Comparison of ENCODE assay signal across 16 cellular contexts in the genomic region with DNA sequence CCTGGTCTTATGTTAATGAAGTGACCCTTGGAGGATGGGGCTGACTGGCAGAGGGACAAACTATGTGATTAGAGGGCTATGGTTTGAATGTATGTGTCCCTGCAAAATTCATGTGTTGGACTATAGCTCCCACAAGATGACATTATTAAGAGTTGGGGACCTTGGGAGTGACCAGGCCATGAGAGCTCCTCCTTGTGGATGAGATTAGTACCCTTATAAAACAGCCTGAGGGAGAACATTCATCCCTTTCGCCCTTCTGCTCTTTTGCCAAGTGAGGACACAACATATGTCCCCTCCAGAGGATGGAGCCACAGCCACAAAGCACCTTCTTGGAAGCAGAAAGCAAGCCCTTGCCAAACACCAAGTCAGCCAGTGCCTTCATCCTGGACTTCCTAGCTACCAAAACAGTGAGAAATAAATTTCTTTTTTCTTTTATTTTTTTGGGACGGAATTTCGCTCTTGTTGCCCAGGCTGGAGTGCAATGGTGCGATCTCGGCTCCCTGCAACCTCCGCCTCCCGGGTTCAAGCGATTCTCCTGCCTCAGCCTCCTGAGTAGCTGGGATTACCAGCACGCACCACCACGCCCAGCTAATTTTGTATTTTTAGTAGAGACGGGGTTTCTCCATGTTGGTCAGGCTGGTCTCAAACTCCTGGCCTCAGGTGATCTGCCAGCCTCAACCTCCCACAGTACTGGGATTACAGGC. TPM values are rescaled to one million over a fixed set of nuclear protein-coding genes. Genes with fewer than 3 reads are reported as not detected.
A peak's percentile ranks its signal among the peaks of the same experiment; 100 is the strongest.
DNase-seq lines count a peak whose midpoint lies in the region; FAIRE-seq and TF ChIP-seq lines count a peak whose summit lies in the region.
"Not testable (repeated sequence)": the region's sequence is repeated elsewhere in the genome, so short reads cannot be mapped to it uniquely, and the experiment has no call there.
"Had no signal": no experiment of that assay in that cellular context is flagged by ENCODE, and none has a peak within 500 bp of the region (broad histone marks: within the 10 kb centered on the region; RNA-seq: fewer than 3 reads in every experiment).

No MANE protein-coding gene starts in this region.

- H3K9ac ChIP-seq in SK-N-SH; keratinocyte (ENCODE audit: control insufficient read depth, extremely low read depth, insufficient read depth, low read length): not testable (repeated sequence)

- H3K36me3 Mint-ChIP-seq in osteocyte (ENCODE audit: unreplicated experiment): not testable (repeated sequence)

- H3K4me2 ChIP-seq in SK-N-SH; keratinocyte (ENCODE audit: control insufficient read depth, extremely low read depth, insufficient read depth, low read depth, low read length): not testable (repeated sequence)

- not testable (repeated sequence) for H3K4me1 Mint-ChIP-seq in osteocyte (ENCODE audit: unreplicated experiment)

- not testable (repeated sequence) for H3K9me3 ChIP-seq in SK-N-SH; keratinocyte (ENCODE audit: control insufficient read depth, low read depth, low read length)

- not testable (repeated sequence) for H3K27ac ChIP-seq in SK-N-SH (ENCODE audit: low read depth in 2 of 2, low read length in 1 of 2); keratinocyte (ENCODE audit: control insufficient read depth, insufficient read depth, low read length)

- dilution Hi-C loops in keratinocyte (cut with MboI; ENCODE audit: extremely low pct_ligation_motif_present, low sequenced_read_pairs): not testable (repeated sequence)

- H3K4me3 ChIP-seq in AG10803 (ENCODE audit: low read length); NB4 (ENCODE audit: low read depth, low read length); SK-N-SH (ENCODE audit: low read depth in 2 of 2, low read length in 1 of 2); astrocyte of the spinal cord (ENCODE audit: low read depth, low read length); fibroblast of mammary gland (ENCODE audit: control insufficient read depth, low read depth, low read length); keratinocyte (ENCODE audit: control insufficient read depth in 2 of 3, extremely low read depth in 1 of 3, insufficient read depth in 2 of 3, low read depth in 1 of 3, low read length in 3 of 3): not testable (repeated sequence)

- POLR2A ChIA-PET in SK-N-SH (lab: Yijun Ruan, JAX): not testable (repeated sequence)

- H3F3A ChIP-seq in SK-N-SH (replicated peaks; ENCODE audit: insufficient read depth): not testable (repeated sequence)

- TF ChIP-seq CTCF in AG10803 (conservative IDR thresholded peaks at IDR 0.05; ENCODE audit: low read length) (peak; percentile 29; the same call in 1 of the 2 replicates), GM13977 (IDR thresholded peaks at IDR 0.05; ENCODE audit: extremely low read depth, insufficient read depth, missing control alignments) (peak; percentile 12), SK-N-SH (IDR thresholded peaks at IDR 0.05) (peak; percentile 37), astrocyte of the spinal cord (IDR thresholded peaks at IDR 0.05; ENCODE audit: low read depth, low read length) (peak; percentile 31), fibroblast of mammary gland (conservative IDR thresholded peaks at IDR 0.05; ENCODE audit: control insufficient read depth, insufficient read depth, low read depth, low read length) (peak; percentile 31), keratinocyte (optimal IDR thresholded peaks at IDR 0.05 in 1 of 3, IDR thresholded peaks at IDR 0.05 in 1 of 3, conservative IDR thresholded peaks at IDR 0.05 in 1 of 3; ENCODE audit: extremely low read depth in 1 of 3, insufficient read depth in 2 of 3, low read length in 3 of 3) (peak in 2 of 3 experiments; percentile 7 to 8), osteocyte (IDR thresholded peaks at IDR 0.05) (peak; percentile 19)
- TF ChIP-seq CTCF in NB4 (IDR thresholded peaks at IDR 0.05; ENCODE audit: low read depth, low read length): not testable (repeated sequence)

- H3K27me3 Mint-ChIP-seq in osteocyte (ENCODE audit: unreplicated experiment): peaks cover 50% of the 10 kb centered on the region

- H2AFZ ChIP-seq in SK-N-SH (ENCODE audit: low read depth); keratinocyte (ENCODE audit: control insufficient read depth, low read length): not testable (repeated sequence)

- CTCF ChIA-PET in SK-N-SH (lab: Yijun Ruan, JAX): interaction anchor here (0.5 to 2.1 kb wide), 6 partner anchors 11 to 130 kb away, joined by 3 to 6 read pairs (median 3); partner anchors contain the start of gene AP1G2

- not testable (repeated sequence) for H3K9me1 ChIP-seq in keratinocyte (ENCODE audit: control insufficient read depth, extremely low read depth, insufficient read depth, low read length)

- DNase-seq in AG10803 (ENCODE audit: low read depth); GM13977 (ENCODE audit: low spot score); SK-N-SH; astrocyte of the spinal cord (ENCODE audit: low read depth, low spot score); keratinocyte (ENCODE audit: low read depth, low spot score); osteocyte (ENCODE audit: extremely low spot score, unreplicated experiment): not testable (repeated sequence)
- peak; percentile 18 for DNase-seq in NB4 (ENCODE audit: low read depth)
- DNase-seq in fibroblast of mammary gland (ENCODE audit: low read depth): peak; percentile 9

- not testable (repeated sequence) for H4K20me1 ChIP-seq in SK-N-SH (ENCODE audit: insufficient read depth); keratinocyte (ENCODE audit: control insufficient read depth, extremely low read depth, insufficient read depth, low read length)

- not testable (repeated sequence) for H3K4me1 ChIP-seq in SK-N-SH (ENCODE audit: control insufficient read depth in 1 of 2, insufficient read depth in 2 of 2, low read depth in 1 of 2, low read length in 1 of 2)
- peaks cover 11% of the 10 kb centered on the region for H3K4me1 ChIP-seq in keratinocyte (ENCODE audit: control insufficient read depth, extremely low read depth, insufficient read depth, low read length)

- not testable (repeated sequence) for FAIRE-seq in keratinocyte (lab: Jason Lieb, UNC)

- TF ChIP-seq EP300 in SK-N-SH (IDR thresholded peaks at IDR 0.05; ENCODE audit: borderline replicate concordance in 1 of 2, low read depth in 1 of 2, low read length in 1 of 2): not testable (repeated sequence)

- H3K9me3 Mint-ChIP-seq in osteocyte (ENCODE audit: unreplicated experiment): not testable (repeated sequence)

- TF ChIP-seq POLR2A in NB4 (IDR thresholded peaks at IDR 0.05; ENCODE audit: extremely low read depth, insufficient read length): not testable (repeated sequence)

- not testable (repeated sequence) for H3K4me3 Mint-ChIP-seq in osteocyte (ENCODE audit: unreplicated experiment)

- 0 out of 2 replicates have a peak, but pooled peaks have one; percentile 9 for TF ChIP-seq RAD21 in SK-N-SH (IDR thresholded peaks at IDR 0.05; ENCODE audit: low read length)

- 60% methylated on average over 11 of the region's 11 CpGs for WGBS in SK-N-SH (ENCODE audit: low lambda C conversion rate)

- not testable (repeated sequence) for H3K27ac Mint-ChIP-seq in osteocyte (ENCODE audit: unreplicated experiment)

- H3K27me3 ChIP-seq in SK-N-SH (ENCODE audit: insufficient read depth); keratinocyte (ENCODE audit: control insufficient read depth, extremely low read depth, insufficient read depth, low read length): not testable (repeated sequence)

- H3K36me3 ChIP-seq in SK-N-SH (replicated peaks in 1 of 2; ENCODE audit: control insufficient read depth in 1 of 2, insufficient read depth in 2 of 2, low read length in 1 of 2); keratinocyte (ENCODE audit: control insufficient read depth in 2 of 2, extremely low read depth in 1 of 2, insufficient read depth in 2 of 2, low read length in 2 of 2): not testable (repeated sequence)

- not testable (repeated sequence) for H3K79me2 ChIP-seq in SK-N-SH (ENCODE audit: insufficient read depth); keratinocyte (ENCODE audit: control insufficient read depth, insufficient read depth, low read length)

- in situ Hi-C loops in GM13977 (cut with MboI; ENCODE audit: low pct_unique_long_range_greater_than_20kb, low sequenced_read_pairs, unreplicated experiment); astrocyte of the spinal cord (cut with HindIII; ENCODE audit: low sequenced_read_pairs): not testable (repeated sequence)

- not testable (repeated sequence) for H3K9me2 ChIP-seq in SK-N-SH

RNA-seq across cellular contexts. Expression of gene NGDN, which starts 12.5 kb away (rescaled TPM):
- 64.3 and 85.9 TPM in 2 replicates for polyA plus RNA-seq in SK-N-SH (2012; rRNA removed)
- 76.1 and 82.9 TPM in 2 replicates for polyA plus RNA-seq in SK-N-SH (2012; cell fraction: cytosol; rRNA removed)
- 65.1 and 116 TPM in 2 replicates for polyA plus RNA-seq in SK-N-SH (2012; cell fraction: nucleus; rRNA removed)
- 42.3 to 58.7 TPM (median 50.6 TPM) in 3 replicates for polyA plus RNA-seq in keratinocyte
- 74.0 TPM for polyA plus RNA-seq in keratinocyte (2011; ENCODE audit: low read depth)
- 34.0 and 49.2 TPM in 2 replicates for polyA plus RNA-seq in keratinocyte (2011; cell fraction: cytosol; rRNA removed)
- 54.1 and 74.9 TPM in 2 replicates for polyA plus RNA-seq in keratinocyte (2011; cell fraction: nucleus; rRNA removed)
- 42.1 and 55.5 TPM in 2 replicates for polyA plus RNA-seq in keratinocyte (2012; ENCODE audit: low replicate concordance)
- polyA minus RNA-seq in keratinocyte: 11.3 to 27.9 TPM (median 18.4 TPM) in 3 replicates
- polyA minus RNA-seq in keratinocyte (2011; cell fraction: cytosol; rRNA and poly(A)+ RNA removed): 11.7 TPM
- 16.7 and 26.5 TPM in 2 replicates for polyA minus RNA-seq in keratinocyte (2011; cell fraction: nucleus; rRNA and poly(A)+ RNA removed)
- total RNA-seq in osteocyte: 32.3 and 34.6 TPM in 2 replicates

RNA-seq across cellular contexts. Expression of gene MYH7, which starts 21.6 kb away (rescaled TPM):
- polyA plus RNA-seq in SK-N-SH (2012; rRNA removed) (not detected in 2 replicates), keratinocyte (not detected in 3 replicates)
- not detected in 2 replicates for polyA plus RNA-seq in SK-N-SH (2012; cell fraction: cytosol; rRNA removed)
- not detected in 2 replicates for polyA plus RNA-seq in SK-N-SH (2012; cell fraction: nucleus; rRNA removed)
- not detected for polyA plus RNA-seq in keratinocyte (2011; ENCODE audit: low read depth)
- not detected in 2 replicates for polyA plus RNA-seq in keratinocyte (2011; cell fraction: cytosol; rRNA removed)
- not detected in 2 replicates for polyA plus RNA-seq in keratinocyte (2011; cell fraction: nucleus; rRNA removed)
- not detected in 2 replicates for polyA plus RNA-seq in keratinocyte (2012; ENCODE audit: low replicate concordance)
- polyA minus RNA-seq in keratinocyte: not detected in 3 replicates
- not detected for polyA minus RNA-seq in keratinocyte (2011; cell fraction: cytosol; rRNA and poly(A)+ RNA removed)
- not detected in 2 replicates for polyA minus RNA-seq in keratinocyte (2011; cell fraction: nucleus; rRNA and poly(A)+ RNA removed)
- not detected in 2 replicates for total RNA-seq in osteocyte
- total RNA-seq: activated CD8-positive, alpha-beta T cell treated with anti-CD3 and anti-CD28 coated beads, Interleukin-2, amount 10 ng/mL, durations not matched to agents 7 days and 5 days; Daoy; left lobe of liver; suprapubic skin; vagina had no signal

RNA-seq across cellular contexts. Expression of gene MYH6, which starts 49.0 kb away (rescaled TPM):
- polyA plus RNA-seq in SK-N-SH (2012; rRNA removed) (not detected in 2 replicates), keratinocyte (not detected in 3 replicates)
- not detected in 2 replicates for polyA plus RNA-seq in SK-N-SH (2012; cell fraction: cytosol; rRNA removed)
- polyA plus RNA-seq in SK-N-SH (2012; cell fraction: nucleus; rRNA removed): not detected in 2 replicates
- polyA plus RNA-seq in keratinocyte (2011; ENCODE audit: low read depth): not detected
- not detected in 2 replicates for polyA plus RNA-seq in keratinocyte (2011; cell fraction: cytosol; rRNA removed)
- not detected in 2 replicates for polyA plus RNA-seq in keratinocyte (2011; cell fraction: nucleus; rRNA removed)
- polyA plus RNA-seq in keratinocyte (2012; ENCODE audit: low replicate concordance): not detected in 2 replicates
- not detected in 3 replicates for polyA minus RNA-seq in keratinocyte
- polyA minus RNA-seq in keratinocyte (2011; cell fraction: cytosol; rRNA and poly(A)+ RNA removed): not detected
- not detected in 2 replicates for polyA minus RNA-seq in keratinocyte (2011; cell fraction: nucleus; rRNA and poly(A)+ RNA removed)
- not detected in 2 replicates for total RNA-seq in osteocyte
- total RNA-seq: activated CD8-positive, alpha-beta T cell treated with anti-CD3 and anti-CD28 coated beads, Interleukin-2, amount 10 ng/mL, durations not matched to agents 7 days and 5 days; Daoy; frontal cortex; left lobe of liver; mucosa of gallbladder; occipital lobe; suprapubic skin; vagina had no signal
